In the genomic region with DNA sequence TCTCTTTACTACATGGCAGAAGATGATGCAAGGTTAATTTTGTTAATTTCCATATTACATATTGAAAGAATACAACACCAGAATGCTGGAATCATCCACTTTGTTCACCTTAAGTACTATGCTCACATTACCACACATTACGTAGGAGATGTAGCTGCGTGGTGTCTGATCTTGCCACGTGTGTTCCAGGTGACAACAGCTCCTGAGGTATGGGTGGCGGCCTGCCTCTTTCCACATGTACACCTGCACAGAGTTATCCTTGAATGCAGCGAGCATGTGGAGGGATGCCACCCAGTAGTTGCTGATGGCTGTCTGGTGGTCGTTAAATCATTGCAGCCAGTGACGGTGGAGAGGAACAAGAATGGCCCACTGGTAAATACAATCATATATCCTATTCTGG, we compare ENCODE assay signal across 7 cellular contexts.
"Had no signal": no experiment of that assay in that cellular context is flagged by ENCODE, and none has a peak within 500 bp of the region (broad histone marks: within the 10 kb centered on the region; RNA-seq: fewer than 3 reads in every experiment).

No MANE protein-coding gene starts in this region.

- FAIRE-seq: H1, H54 had no signal

- H3K4me3 Mint-ChIP-seq: GM23338, H9 had no signal

- ATAC-seq: GM23338 had no signal

- H3K4me3 ChIP-seq: GM23338 had no signal

- H3K4me2 ChIP-seq: GM23338 had no signal

- H2AFZ ChIP-seq: GM23338 had no signal

- DNase-seq: H9, HCEC 1CT, IMR-90 had no signal

- H3K27ac ChIP-seq: HL-60 had no signal

- H3K9me3 Mint-ChIP-seq: GM23338, H9 had no signal

- H3K27ac Mint-ChIP-seq: GM23338, H9 had no signal
